Comparison of ENCODE assay signal across 23 cellular contexts in genomic region chr5:132219981-132220380, GRCh38.
"Had no signal": no experiment of that assay in that cellular context is flagged by ENCODE, and none has a peak within 500 bp of the region (broad histone marks: within the 10 kb centered on the region; RNA-seq: fewer than 3 reads in every experiment).

No MANE protein-coding gene starts in this region.

- H3K27me3 Mint-ChIP-seq: activated naive CD4-positive, alpha-beta T cell treated with anti-CD3 and anti-CD28 coated beads, Interleukin-2, amount 50 U/mL, for 24 hours; memory B cell; stimulated activated memory B cell treated with anti-CD40 and anti-IgM and Interleukin-4, amounts not matched to agents 10 μg/mL and 1 μg/mL and 100 μg/mL, for 72 hours had no signal

- H3K27ac ChIP-seq: cardiac muscle cell, left lung, ovary, right lobe of liver, thyroid gland, WERI-Rb-1 had no signal

- ATAC-seq: left lung; mucosa of descending colon; right lobe of liver; stimulated activated memory B cell treated with anti-CD40 and anti-IgM and Interleukin-4, amounts not matched to agents 10 μg/mL and 1 μg/mL and 100 μg/mL, for 72 hours had no signal

- H3K36me3 ChIP-seq: cardiac muscle cell, ovary had no signal

- H3K4me3 Mint-ChIP-seq: activated naive CD4-positive, alpha-beta T cell treated with anti-CD3 and anti-CD28 coated beads, Interleukin-2, amount 50 U/mL, for 24 hours; dendritic cell treated with granulocyte-macrophage colony-stimulating factor and Interleukin-4, amounts not matched to agents 40 ng/mL and 50 ng/mL, for 4 days; memory B cell; naive B cell; stimulated activated memory B cell treated with anti-CD40 and anti-IgM and Interleukin-4, amounts not matched to agents 10 μg/mL and 1 μg/mL and 100 μg/mL, for 72 hours had no signal

- H3K4me1 ChIP-seq: right lobe of liver had no signal

- H3K27ac Mint-ChIP-seq: activated naive CD4-positive, alpha-beta T cell treated with anti-CD3 and anti-CD28 coated beads, Interleukin-2, amount 50 U/mL, for 24 hours; dendritic cell treated with granulocyte-macrophage colony-stimulating factor and Interleukin-4, amounts not matched to agents 40 ng/mL and 50 ng/mL, for 4 days; memory B cell; naive B cell; stimulated activated memory B cell treated with anti-CD40 and anti-IgM and Interleukin-4, amounts not matched to agents 10 μg/mL and 1 μg/mL and 100 μg/mL, for 72 hours had no signal

- DNase-seq: activated CD4-positive, alpha-beta T cell treated with anti-CD3 and anti-CD28 coated beads for 1 hour; activated CD8-positive, alpha-beta memory T cell treated with anti-CD3 and anti-CD28 coated beads for 24 hours; activated gamma-delta T cell; effector CD8-positive, alpha-beta T cell; esophagus squamous epithelium; hypothalamus; kidney; left lung; mucosa of descending colon; naive B cell; ovary; right lobe of liver; stimulated activated CD4-positive, alpha-beta T cell treated with anti-CD3 and anti-CD28 coated beads, Interleukin-4, amount 100 ng/mL, for 24 hours; SW 1271; T-helper 2 cell; thyroid gland; WERI-Rb-1 had no signal

- H3K36me3 Mint-ChIP-seq: activated naive CD4-positive, alpha-beta T cell treated with anti-CD3 and anti-CD28 coated beads, Interleukin-2, amount 50 U/mL, for 24 hours; memory B cell; naive B cell; stimulated activated memory B cell treated with anti-CD40 and anti-IgM and Interleukin-4, amounts not matched to agents 10 μg/mL and 1 μg/mL and 100 μg/mL, for 72 hours had no signal

- H3K27me3 ChIP-seq: cardiac muscle cell, esophagus squamous epithelium, left lung, ovary, right lobe of liver, thyroid gland had no signal

- H3K4me3 ChIP-seq: cardiac muscle cell, esophagus squamous epithelium, left lung, mucosa of descending colon, ovary, right lobe of liver, smooth muscle cell, thyroid gland had no signal

- H3K4me1 Mint-ChIP-seq: activated naive CD4-positive, alpha-beta T cell treated with anti-CD3 and anti-CD28 coated beads, Interleukin-2, amount 50 U/mL, for 24 hours had no signal

- H3K9me3 Mint-ChIP-seq: activated naive CD4-positive, alpha-beta T cell treated with anti-CD3 and anti-CD28 coated beads, Interleukin-2, amount 50 U/mL, for 24 hours; dendritic cell treated with granulocyte-macrophage colony-stimulating factor and Interleukin-4, amounts not matched to agents 40 ng/mL and 50 ng/mL, for 4 days; memory B cell; naive B cell; stimulated activated memory B cell treated with anti-CD40 and anti-IgM and Interleukin-4, amounts not matched to agents 10 μg/mL and 1 μg/mL and 100 μg/mL, for 72 hours had no signal

- H3K9me3 ChIP-seq: esophagus squamous epithelium, left lung, mucosa of descending colon, ovary, right lobe of liver, thyroid gland had no signal
